1 cellular context compared by ENCODE assay signal in the genomic region with DNA sequence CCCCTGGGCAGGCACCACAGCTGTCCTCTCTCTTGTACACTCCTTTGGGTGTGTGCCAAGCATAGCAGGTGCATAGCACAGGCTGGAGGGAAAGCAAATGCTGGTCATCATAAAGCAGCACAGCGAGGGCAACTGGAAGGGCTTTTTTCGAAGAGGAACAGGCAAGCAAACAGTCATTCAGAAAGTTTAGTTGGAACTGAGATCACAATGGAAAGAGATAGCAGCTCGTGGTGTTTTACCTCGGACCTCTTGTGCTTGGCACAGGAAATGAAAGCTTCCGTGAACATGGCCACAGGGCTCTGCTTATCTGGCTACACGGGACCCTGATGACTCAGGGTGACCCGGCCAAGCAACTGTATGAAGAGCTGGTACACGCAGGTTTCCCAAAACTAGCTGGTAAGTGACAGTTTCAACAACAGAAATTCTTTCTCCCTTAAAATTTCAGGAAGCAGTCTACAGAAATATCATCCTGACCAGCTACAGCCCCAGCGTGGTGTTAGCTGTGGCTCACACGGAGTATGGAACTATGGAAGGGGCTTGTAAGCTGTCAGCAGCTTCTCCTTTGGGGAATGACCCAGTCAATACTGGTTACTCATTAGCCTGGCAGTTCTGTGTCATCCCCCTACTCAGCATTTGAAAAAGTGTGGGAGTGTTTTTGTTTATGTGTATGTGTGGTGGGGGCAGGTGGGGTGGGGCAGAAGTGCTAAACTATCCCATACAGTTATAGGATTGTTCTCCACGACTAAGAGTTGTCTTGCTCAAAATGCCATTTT.
A peak's percentile ranks its signal among the peaks of the same experiment; 100 is the strongest.
TF ChIP-seq lines count a peak whose summit lies in the region.

No MANE protein-coding gene starts in this region.

TF ChIP-seq in K562, 482 proteins besides CTCF, POLR2A, EP300 and RAD21 (continued from another document and continues in another):
- TF ChIP-seq BCLAF1 (IDR thresholded peaks at IDR 0.05; ENCODE audit: borderline replicate concordance in 1 of 2, control insufficient read depth in 1 of 2, low read depth in 2 of 2, low read length in 1 of 2) = peak in 1 of 2 experiments; percentile 23; a peak in 1 of 4 replicates
- TF ChIP-seq GATAD2A (IDR thresholded peaks at IDR 0.05) = 0 out of 2 replicates have a peak, but pooled peaks have one; percentile 31
- peak; percentile 24; the same call in 1 of the 2 replicates for TF ChIP-seq MAFF (IDR thresholded peaks at IDR 0.05; ENCODE audit: low read length)
- no peak for TF ChIP-seq RB1 (IDR thresholded peaks at IDR 0.05; ENCODE audit: low read depth)
- TF ChIP-seq POLR2B (IDR thresholded peaks at IDR 0.05; ENCODE audit: low read depth, partially characterized antibody) = no peak
- TF ChIP-seq MAFK (IDR thresholded peaks at IDR 0.05; ENCODE audit: low read length) = peak; percentile 34
- no peak for TF ChIP-seq HEY1 (CRISPR knock-in tag; IDR thresholded peaks at IDR 0.05; ENCODE audit: borderline replicate concordance)
- TF ChIP-seq, protein P1, sequence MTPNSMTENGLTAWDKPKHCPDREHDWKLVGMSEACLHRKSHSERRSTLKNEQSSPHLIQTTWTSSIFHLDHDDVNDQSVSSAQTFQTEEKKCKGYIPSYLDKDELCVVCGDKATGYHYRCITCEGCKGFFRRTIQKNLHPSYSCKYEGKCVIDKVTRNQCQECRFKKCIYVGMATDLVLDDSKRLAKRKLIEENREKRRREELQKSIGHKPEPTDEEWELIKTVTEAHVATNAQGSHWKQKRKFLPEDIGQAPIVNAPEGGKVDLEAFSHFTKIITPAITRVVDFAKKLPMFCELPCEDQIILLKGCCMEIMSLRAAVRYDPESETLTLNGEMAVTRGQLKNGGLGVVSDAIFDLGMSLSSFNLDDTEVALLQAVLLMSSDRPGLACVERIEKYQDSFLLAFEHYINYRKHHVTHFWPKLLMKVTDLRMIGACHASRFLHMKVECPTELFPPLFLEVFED (CRISPR knock-in tag; conservative IDR thresholded peaks at IDR 0.05) = no peak
- no peak for TF ChIP-seq ZNF551 (CRISPR knock-in tag; IDR thresholded peaks at IDR 0.05)
- no peak for TF ChIP-seq BDP1 (IDR thresholded peaks at IDR 0.05; ENCODE audit: insufficient read depth, insufficient read length)
- TF ChIP-seq E2F4 (CRISPR knock-in tag; IDR thresholded peaks at IDR 0.05; ENCODE audit: low read depth) = no peak
- TF ChIP-seq, protein P2, sequence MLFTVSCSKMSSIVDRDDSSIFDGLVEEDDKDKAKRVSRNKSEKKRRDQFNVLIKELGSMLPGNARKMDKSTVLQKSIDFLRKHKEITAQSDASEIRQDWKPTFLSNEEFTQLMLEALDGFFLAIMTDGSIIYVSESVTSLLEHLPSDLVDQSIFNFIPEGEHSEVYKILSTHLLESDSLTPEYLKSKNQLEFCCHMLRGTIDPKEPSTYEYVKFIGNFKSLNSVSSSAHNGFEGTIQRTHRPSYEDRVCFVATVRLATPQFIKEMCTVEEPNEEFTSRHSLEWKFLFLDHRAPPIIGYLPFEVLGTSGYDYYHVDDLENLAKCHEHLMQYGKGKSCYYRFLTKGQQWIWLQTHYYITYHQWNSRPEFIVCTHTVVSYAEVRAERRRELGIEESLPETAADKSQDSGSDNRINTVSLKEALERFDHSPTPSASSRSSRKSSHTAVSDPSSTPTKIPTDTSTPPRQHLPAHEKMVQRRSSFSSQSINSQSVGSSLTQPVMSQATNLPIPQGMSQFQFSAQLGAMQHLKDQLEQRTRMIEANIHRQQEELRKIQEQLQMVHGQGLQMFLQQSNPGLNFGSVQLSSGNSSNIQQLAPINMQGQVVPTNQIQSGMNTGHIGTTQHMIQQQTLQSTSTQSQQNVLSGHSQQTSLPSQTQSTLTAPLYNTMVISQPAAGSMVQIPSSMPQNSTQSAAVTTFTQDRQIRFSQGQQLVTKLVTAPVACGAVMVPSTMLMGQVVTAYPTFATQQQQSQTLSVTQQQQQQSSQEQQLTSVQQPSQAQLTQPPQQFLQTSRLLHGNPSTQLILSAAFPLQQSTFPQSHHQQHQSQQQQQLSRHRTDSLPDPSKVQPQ (CRISPR knock-in tag; IDR thresholded peaks at IDR 0.05; ENCODE audit: borderline replicate concordance) = no peak
- no peak for TF ChIP-seq SPI1 (IDR thresholded peaks at IDR 0.05; ENCODE audit: borderline replicate concordance, low read depth, low read length)
- TF ChIP-seq ZNF445 (CRISPR knock-in tag; IDR thresholded peaks at IDR 0.05; ENCODE audit: low read depth) = no peak
- TF ChIP-seq NR2C1 (IDR thresholded peaks at IDR 0.05) = no peak
- TF ChIP-seq NR2C1 (tag; IDR thresholded peaks at IDR 0.05) = peak; percentile 55; the same call in 1 of the 2 replicates
- no peak for TF ChIP-seq ZC3H8 (IDR thresholded peaks at IDR 0.05)
- TF ChIP-seq GABPA (tag; conservative IDR thresholded peaks at IDR 0.05; ENCODE audit: low read depth) = peak; percentile 78
- peak; percentile 88; the same call in 1 of the 2 replicates for TF ChIP-seq SMARCA4 (IDR thresholded peaks at IDR 0.05)
- TF ChIP-seq STAG1 (CRISPR knock-in tag; IDR thresholded peaks at IDR 0.05; ENCODE audit: borderline replicate concordance) = no peak
- TF ChIP-seq GTF2B (IDR thresholded peaks at IDR 0.05; ENCODE audit: extremely low read depth, insufficient read length) = no peak
- TF ChIP-seq CBX5 (IDR thresholded peaks at IDR 0.05; ENCODE audit: borderline replicate concordance, low read depth) = no peak
- TF ChIP-seq SREBF2 (CRISPR knock-in tag; IDR thresholded peaks at IDR 0.05) = no peak
- TF ChIP-seq DPF2 (IDR thresholded peaks at IDR 0.05) = peak; percentile 89
- TF ChIP-seq ZNF592 (IDR thresholded peaks at IDR 0.05) = peak; percentile 63
- TF ChIP-seq, protein P3, sequence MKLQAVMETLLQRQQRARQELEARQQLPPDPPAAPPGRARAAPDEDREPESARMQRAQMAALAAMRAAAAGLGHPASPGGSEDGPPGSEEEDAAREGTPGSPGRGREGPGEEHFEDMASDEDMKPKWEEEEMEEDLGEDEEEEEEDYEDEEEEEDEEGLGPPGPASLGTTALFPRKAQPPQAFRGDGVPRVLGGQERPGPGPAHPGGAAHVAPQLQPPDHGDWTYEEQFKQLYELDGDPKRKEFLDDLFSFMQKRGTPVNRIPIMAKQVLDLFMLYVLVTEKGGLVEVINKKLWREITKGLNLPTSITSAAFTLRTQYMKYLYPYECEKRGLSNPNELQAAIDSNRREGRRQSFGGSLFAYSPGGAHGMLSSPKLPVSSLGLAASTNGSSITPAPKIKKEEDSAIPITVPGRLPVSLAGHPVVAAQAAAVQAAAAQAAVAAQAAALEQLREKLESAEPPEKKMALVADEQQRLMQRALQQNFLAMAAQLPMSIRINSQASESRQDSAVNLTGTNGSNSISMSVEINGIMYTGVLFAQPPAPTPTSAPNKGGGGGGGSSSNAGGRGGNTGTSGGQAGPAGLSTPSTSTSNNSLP (IDR thresholded peaks at IDR 0.05; ENCODE audit: borderline replicate concordance, low read depth, low read length) = 0 out of 2 replicates have a peak, but pooled peaks have one; percentile 5
- peak in 1 of 2 experiments; percentile 55; a peak in 1 of 4 replicates for TF ChIP-seq ZNF639 (CRISPR knock-in tag; conservative IDR thresholded peaks at IDR 0.05 in 1 of 2, IDR thresholded peaks at IDR 0.05 in 1 of 2)
- no peak for TF ChIP-seq SRSF9 (IDR thresholded peaks at IDR 0.05; ENCODE audit: borderline replicate concordance, low read depth, low read length)
- TF ChIP-seq ZBTB2 (IDR thresholded peaks at IDR 0.05) = no peak
- no peak for TF ChIP-seq SRSF1 (IDR thresholded peaks at IDR 0.05; ENCODE audit: low read depth, low read length)
- no peak for TF ChIP-seq NCOA4 (IDR thresholded peaks at IDR 0.05; ENCODE audit: partially characterized antibody)
- TF ChIP-seq YY1 (IDR thresholded peaks at IDR 0.05; ENCODE audit: borderline replicate concordance in 1 of 3, control insufficient read depth in 1 of 3, extremely low read depth in 1 of 3, insufficient read depth in 3 of 3, insufficient read length in 1 of 3, insufficient replicate concordance in 2 of 3, low read depth in 1 of 3, low read length in 2 of 3) = peak in 2 of 3 experiments; percentile 69 to 82
- no peak for TF ChIP-seq CBFB (CRISPR knock-in tag; IDR thresholded peaks at IDR 0.05)
- no peak for TF ChIP-seq ZNF3 (CRISPR knock-in tag; IDR thresholded peaks at IDR 0.05)
- no peak for TF ChIP-seq ZNF57 (CRISPR knock-in tag; IDR thresholded peaks at IDR 0.05)
- TF ChIP-seq HOXB6 (CRISPR knock-in tag; IDR thresholded peaks at IDR 0.05; ENCODE audit: borderline replicate concordance) = no peak
- TF ChIP-seq EP400 (IDR thresholded peaks at IDR 0.05) = peak; percentile 46; the same call in 1 of the 2 replicates
- no peak for TF ChIP-seq ZKSCAN3 (CRISPR knock-in tag; IDR thresholded peaks at IDR 0.05)
- no peak for TF ChIP-seq WHSC1 (IDR thresholded peaks at IDR 0.05; ENCODE audit: low read length)
- peak; percentile 79; the same call in 1 of the 2 replicates for TF ChIP-seq JUN (IDR thresholded peaks at IDR 0.05; ENCODE audit: borderline replicate concordance, low read depth, low read length)
- TF ChIP-seq JUN (CRISPR knock-in tag; IDR thresholded peaks at IDR 0.05; ENCODE audit: borderline replicate concordance) = no peak
